ENCODE assay signal across 13 cellular contexts in genomic region chr2:28778392-28778791, GRCh38.
"Had no signal": no experiment of that assay in that cellular context is flagged by ENCODE, and none has a peak within 500 bp of the region (broad histone marks: within the 10 kb centered on the region; RNA-seq: fewer than 3 reads in every experiment).

No MANE protein-coding gene starts in this region.

- H3K4me3 Mint-ChIP-seq: activated T-cell treated with anti-CD3 and anti-CD28 coated beads, Interleukin-2, amount 50 U/mL, for 4 hours; nephron had no signal

- ATAC-seq: activated T-cell treated with anti-CD3 and anti-CD28 coated beads, Interleukin-2, amount 50 U/mL, for 4 hours; left lung had no signal

- H3K9me3 ChIP-seq: esophagus squamous epithelium, heart left ventricle, left lung, ovary, stomach had no signal

- H3K27me3 ChIP-seq: esophagus squamous epithelium, heart left ventricle, left lung, ovary, stomach had no signal

- H3K36me3 ChIP-seq: ovary had no signal

- DNase-seq: activated T-cell treated with anti-CD3 and anti-CD28 coated beads, Interleukin-2, amount 50 U/mL, for 4 hours; amniotic stem cell; esophagus squamous epithelium; foreskin fibroblast; heart left ventricle; left lung; mesenchymal stem cell; ovary; stimulated activated CD4-positive, alpha-beta T cell treated with anti-CD3 and anti-CD28 coated beads, Interleukin-4, amount 100 ng/mL, for 4 hours; stomach; T-helper 9 cell had no signal

- H3K4me3 ChIP-seq: esophagus squamous epithelium, heart left ventricle, left lung, ovary, skin epidermis, stomach had no signal

- H3K9me3 Mint-ChIP-seq: activated T-cell treated with anti-CD3 and anti-CD28 coated beads, Interleukin-2, amount 50 U/mL, for 4 hours; nephron had no signal

- H3K27ac ChIP-seq: heart left ventricle, left lung, ovary, skin epidermis had no signal
